8 cellular contexts compared by ENCODE assay signal in the genomic region with DNA sequence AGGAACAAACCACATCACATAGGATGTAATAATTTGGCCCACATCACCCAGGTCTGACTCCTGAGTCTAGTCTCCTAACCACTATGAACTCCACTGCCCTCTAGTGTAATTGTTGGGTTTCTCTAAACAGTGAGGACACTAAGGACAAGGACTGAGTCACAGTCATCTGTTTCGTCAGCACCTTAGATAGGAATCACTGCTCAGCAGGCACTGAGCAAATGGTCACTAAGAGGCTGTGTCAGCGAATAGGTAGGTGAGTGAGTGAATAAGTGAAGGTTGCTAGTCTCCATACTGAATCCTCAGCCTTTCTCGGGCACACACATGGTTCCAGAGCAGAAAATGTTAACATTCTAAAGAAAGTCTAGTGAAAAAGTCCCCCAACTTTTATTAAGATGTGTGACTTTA.
DNase-seq lines count a peak whose midpoint lies in the region; ATAC-seq and TF ChIP-seq lines count a peak whose summit lies in the region.

No MANE protein-coding gene starts in this region.

- ATAC-seq in GM19468 (IDR thresholded peaks at IDR 0.05; ENCODE audit: extremely low read depth, unreplicated experiment) (peak; percentile 54), omental fat pad (ENCODE audit: low FRiP score) (peak; percentile 79), GM21390 (IDR thresholded peaks at IDR 0.05; ENCODE audit: unreplicated experiment) (no peak)

- no peak overlapping the region for H3K27ac ChIP-seq in epithelial cell of prostate

- no peak for TF ChIP-seq CTCF in omental fat pad (IDR thresholded peaks at IDR 0.05)

- DNase-seq in EH (ENCODE audit: low read depth) (peak; percentile 91), HPDE6-E6E7 (ENCODE audit: extremely low spot score) (peak; percentile 89), OCI-M1 (lab: John Stamatoyannopoulos, UW) (peak; percentile 75), epithelial cell of prostate (ENCODE audit: low read depth, low spot score) (peak; percentile 90), omental fat pad (ENCODE audit: low spot score) (no peak), activated gamma-delta T cell (lab: John Stamatoyannopoulos, UW) (no peak)

Comparison
In these comparisons a context has a peak if more than half of its experiments do, and no peak if none do; other contexts are left out.
1. DNase-seq: peak in EH (single experiment), HPDE6-E6E7 (single experiment), OCI-M1 (single experiment) and epithelial cell of prostate (single experiment); none in omental fat pad (single experiment) and activated gamma-delta T cell (single experiment).